18 cellular contexts compared by ENCODE assay signal in the genomic region with DNA sequence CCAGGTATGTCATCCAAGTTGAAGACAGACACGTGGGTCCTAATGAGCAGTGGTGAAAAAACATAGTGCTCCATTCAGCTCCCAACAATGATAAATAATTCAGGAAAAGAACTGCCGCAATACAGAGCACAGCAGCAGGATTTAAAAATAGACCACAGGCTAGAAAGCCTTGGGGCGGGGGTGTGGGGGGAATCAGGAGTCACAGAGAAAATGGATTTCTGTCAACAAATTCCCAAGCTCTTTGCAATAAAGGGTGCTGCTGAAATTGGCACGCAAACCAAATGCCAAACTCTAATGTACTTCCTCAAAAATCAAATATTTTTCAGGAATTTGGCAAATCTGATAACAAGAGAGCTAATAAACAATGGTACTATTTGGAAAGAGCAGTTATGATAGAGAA. TPM values are rescaled to one million over a fixed set of nuclear protein-coding genes. Genes with fewer than 3 reads are reported as not detected.
DNase-seq lines count a peak whose midpoint lies in the region; ATAC-seq and TF ChIP-seq lines count a peak whose summit lies in the region.
"Had no signal": no experiment of that assay in that cellular context is flagged by ENCODE, and none has a peak within 500 bp of the region (broad histone marks: within the 10 kb centered on the region; RNA-seq: fewer than 3 reads in every experiment).

No MANE protein-coding gene starts in this region.

- intact Hi-C loops in left ventricle myocardium superior (cut with micrococcal nuclease) = no loop called here

- H3K36me3 ChIP-seq in tibial nerve = no peaks in the 10 kb centered on the region
- H3K36me3 ChIP-seq: suprapubic skin had no signal

- no peaks in the 10 kb centered on the region for H3K9me3 ChIP-seq in tibial nerve
- H3K9me3 ChIP-seq: esophagus squamous epithelium, SK-N-SH, suprapubic skin had no signal

- no peak for TF ChIP-seq CTCF in tibial nerve (IDR thresholded peaks at IDR 0.05)

- no peak for TF ChIP-seq EP300 in tibial nerve (IDR thresholded peaks at IDR 0.05)

- peak; percentile 26 for DNase-seq in HuH-7.5 (ENCODE audit: low spot score)
- peak; percentile 45 to 73 for DNase-seq in dermis microvascular lymphatic vessel endothelial cell (ENCODE audit: low read depth in 2 of 2)
- DNase-seq in left ventricle myocardium superior = no peak
- DNase-seq in tibial nerve (ENCODE audit: low spot score in 2 of 2) = no peak
- no peak for DNase-seq in HPDE6-E6E7 (ENCODE audit: extremely low spot score)
- no peak for DNase-seq in stimulated activated CD4-positive, alpha-beta T cell treated with anti-CD3 and anti-CD28 coated beads, Interleukin-2, amount 100 ng/mL, for 24 hours
- DNase-seq: activated CD4-positive, alpha-beta T cell treated with anti-CD3 and anti-CD28 coated beads for 48 hours; activated naive CD4-positive, alpha-beta T cell treated with Interleukin-2 at 50 U/mL for 16 hours; C1 segment of cervical spinal cord; DMS 273 treated with DMSO at 0.1 percent for 48 hours; esophagus squamous epithelium; NCI-H1092; NCI-H526 treated with DMSO at 0.1 percent for 48 hours; SK-N-SH had no signal

- H3K4me3 ChIP-seq in tibial nerve = no peak overlapping the region
- H3K4me3 ChIP-seq: esophagus squamous epithelium, GM23338, suprapubic skin had no signal

- ATAC-seq in left ventricle myocardium superior (peak; percentile 88), GM18498 (IDR thresholded peaks at IDR 0.05; ENCODE audit: unreplicated experiment) (no peak)
- ATAC-seq: GM23338 had no signal

- peaks cover 0 to 23% (median 2%) of the 10 kb centered on the region in 4 donors for H3K4me1 ChIP-seq in tibial nerve

- peak overlapping the region in 3 of 4 donors; percentile 14 to 59 (median 16) for H3K27ac ChIP-seq in tibial nerve
- H3K27ac ChIP-seq: esophagus squamous epithelium, KMS-11, suprapubic skin had no signal

- 34 to 41% methylated on average over 4 of the region's 4 CpGs for WGBS in tibial nerve, 2 donors

- no peaks in the 10 kb centered on the region for H3K27me3 ChIP-seq in tibial nerve
- H3K27me3 ChIP-seq: esophagus squamous epithelium, suprapubic skin had no signal

- TF ChIP-seq POLR2A in tibial nerve (IDR thresholded peaks at IDR 0.05) = no peak

RNA-seq across cellular contexts. Expression of gene R3HDM2, which starts 58.6 kb away (rescaled TPM):
- total RNA-seq in dermis microvascular lymphatic vessel endothelial cell = 3.1 and 9.1 TPM in 2 replicates
- 54.4 TPM for total RNA-seq in left ventricle myocardium superior
- 10 to 100 TPM; 31.0 to 51.9 (median 41.6) TPM for total RNA-seq in tibial nerve

Comparison
In these comparisons a context has a peak if more than half of its experiments do, and no peak if none do; other contexts are left out.
1. DNase-seq: peak in HuH-7.5 (single experiment) and dermis microvascular lymphatic vessel endothelial cell (2 of 2); none in left ventricle myocardium superior (single experiment), tibial nerve (0 of 2), HPDE6-E6E7 (single experiment) and stimulated activated CD4-positive, alpha-beta T cell treated with anti-CD3 and anti-CD28 coated beads, Interleukin-2, amount 100 ng/mL, for 24 hours (0 of 2).